14 cellular contexts compared by ENCODE assay signal in genomic region chr5:10367586-10367985, GRCh38. TPM values are rescaled to one million over a fixed set of nuclear protein-coding genes. Genes with fewer than 3 reads are reported as not detected.
DNase-seq lines count a peak whose midpoint lies in the region; ATAC-seq and TF ChIP-seq lines count a peak whose summit lies in the region.
"Had no signal": no experiment of that assay in that cellular context is flagged by ENCODE, and none has a peak within 500 bp of the region (broad histone marks: within the 10 kb centered on the region; RNA-seq: fewer than 3 reads in every experiment).

No MANE protein-coding gene starts in this region.

- intact Hi-C loops in ascending aorta (cut with DNase I), result no loop called here
- intact Hi-C loops in PC-9 (cut with micrococcal nuclease; ENCODE audit: unreplicated experiment), result loop anchor here (2.0 to 5.0 kb wide), 2 partner anchors 15 to 185 kb away; partner anchors contain the start of gene MARCHF6

- ATAC-seq in HG03354 (IDR thresholded peaks at IDR 0.05; ENCODE audit: poor library complexity, severe bottlenecking, unreplicated experiment), result no peak
- ATAC-seq: CD8-positive, alpha-beta T cell had no signal

- CTCF ChIA-PET in PC-9 (lab: Charles Lee), result interaction anchor here (0.6 to 1.1 kb wide), 3 partner anchors 9 to 533 kb away, joined by 3 to 5 read pairs (median 4); no protein-coding TSS in a partner anchor

- peaks cover 100% of the 10 kb centered on the region for H3K79me2 ChIP-seq in GM23248 (ENCODE audit: insufficient read depth)
- peaks cover 100% of the 10 kb centered on the region for H3K79me2 ChIP-seq in PC-9 (ENCODE audit: low read depth)

- H3K27ac ChIP-seq in GM23248 (peak overlapping the region; percentile 53), ascending aorta (peak overlapping the region; percentile 21 to 49), PC-9 (no peak overlapping the region)
- H3K27ac ChIP-seq: KMS-11 had no signal

- in situ Hi-C loops in GM23248 (cut with MboI), result no loop called here

- WGBS in GM23248 (ENCODE audit: low coverage in 1 of 2, low lambda C conversion rate in 2 of 2, missing lambda C conversion rate in 2 of 2), 2 experiments, result 56 to 63% methylated on average over 1 of the region's 1 CpG

- H3K9me3 ChIP-seq in GM23248 (ENCODE audit: low read depth) (no peaks in the 10 kb centered on the region), ascending aorta (no peaks in the 10 kb centered on the region), PC-9 (ENCODE audit: insufficient read depth, low read depth) (no peaks in the 10 kb centered on the region)

- H3K4me3 ChIP-seq in AG10803 (ENCODE audit: low read length) (no peak overlapping the region), GM23248 (no peak overlapping the region), ascending aorta (no peak overlapping the region), PC-9 (no peak overlapping the region)

- DNase-seq in AG10803 (ENCODE audit: low read depth) (peak; percentile 68), GM23248 (peak; percentile 7), ascending aorta (ENCODE audit: low spot score in 2 of 2) (no peak), glomerular visceral epithelial cell (ENCODE audit: extremely low spot score) (peak; percentile 25), PC-9 (no peak), COLO829 (ENCODE audit: low spot score) (no peak), NCI-H774 (lab: John Stamatoyannopoulos, UW) (no peak)
- DNase-seq: CD8-positive, alpha-beta T cell; NCI-H1930; NCI-H2171 treated with DMSO at 0.1 percent for 48 hours; RPMI8226 had no signal

- H2AFZ ChIP-seq in GM23248, result no peak overlapping the region
- H2AFZ ChIP-seq in PC-9, result no peak overlapping the region

- H3K36me3 ChIP-seq in GM23248 (ENCODE audit: low read depth), result no peaks in the 10 kb centered on the region
- H3K36me3 ChIP-seq in ascending aorta, result no peaks in the 10 kb centered on the region
- peaks cover 17% of the 10 kb centered on the region; the same call in 1 of the 2 replicates for H3K36me3 ChIP-seq in PC-9 (ENCODE audit: low read depth)

- H3K4me2 ChIP-seq in GM23248 (ENCODE audit: unreplicated experiment) (peak overlapping the region; percentile 84), PC-9 (no peak overlapping the region)
- H3K4me2 ChIP-seq: KMS-11 had no signal

- peaks cover 31% of the 10 kb centered on the region; the same call in 1 of the 2 replicates for H4K20me1 ChIP-seq in GM23248 (ENCODE audit: insufficient read depth)
- peaks cover 92% of the 10 kb centered on the region for H4K20me1 ChIP-seq in PC-9 (ENCODE audit: insufficient read depth)

- H3K4me1 ChIP-seq in GM23248 (ENCODE audit: insufficient read depth), result peaks cover 27% of the 10 kb centered on the region
- peaks cover 0 to 20% of the 10 kb centered on the region in 2 donors for H3K4me1 ChIP-seq in ascending aorta
- 0 out of 2 replicates have a peak, but pooled peaks cover 19% of the 10 kb centered on the region for H3K4me1 ChIP-seq in PC-9 (replicated peaks; ENCODE audit: insufficient read depth)

- TF ChIP-seq CTCF in AG10803 (conservative IDR thresholded peaks at IDR 0.05; ENCODE audit: low read length), result no peak
- TF ChIP-seq CTCF in ascending aorta (IDR thresholded peaks at IDR 0.05), result no peak
- no peak for TF ChIP-seq CTCF in PC-9 (conservative IDR thresholded peaks at IDR 0.05)

- H3K9ac ChIP-seq in GM23248, result no peak overlapping the region
- H3K9ac ChIP-seq: KMS-11 had no signal

- no peaks in the 10 kb centered on the region for H3K9me2 ChIP-seq in GM23248 (ENCODE audit: insufficient read depth)
- no peaks in the 10 kb centered on the region for H3K9me2 ChIP-seq in PC-9 (ENCODE audit: insufficient read depth)

- H3F3A ChIP-seq in GM23248 (ENCODE audit: insufficient read depth), result peaks cover 13% of the 10 kb centered on the region
- peaks cover 18% of the 10 kb centered on the region for H3F3A ChIP-seq in PC-9 (ENCODE audit: insufficient read depth, low read depth)

- H3K27me3 ChIP-seq in GM23248 (replicated peaks; ENCODE audit: insufficient read depth), result no peaks in the 10 kb centered on the region
- no peaks in the 10 kb centered on the region for H3K27me3 ChIP-seq in ascending aorta
- no peaks in the 10 kb centered on the region for H3K27me3 ChIP-seq in PC-9 (ENCODE audit: insufficient read depth, low read depth)

- BruUV-seq in PC-9 (replicated peaks; lab: Mats Ljungman, UMichigan), result no TSS peak

- POLR2A ChIA-PET in PC-9 (lab: Charles Lee; ENCODE audit: unreplicated experiment), result interaction anchor here (0.9 kb wide), 1 partner anchor 14 kb away, joined by 4 read pairs; the partner anchor contains the start of gene MARCHF6

RNA-seq across cellular contexts. Expression of gene MARCHF6, which starts 14.1 kb away (rescaled TPM):
- total RNA-seq in GM23248 (2014; rRNA removed; shearing (Covaris generic)), result 44.9 and 56.4 TPM in 2 replicates
- polyA plus RNA-seq in GM23248 (2016; fragmentation: Nextera tagmentation; extraction: Ambion mirVana), result 97.5 and 105 TPM in 2 replicates
- total RNA-seq in ascending aorta (47.0 TPM), PC-9 (2021) (283 and 364 TPM in 2 replicates)

RNA-seq across cellular contexts. Expression of gene CMBL, which starts 59.9 kb away (rescaled TPM):
- 4.0 and 4.2 TPM in 2 replicates for total RNA-seq in GM23248 (2014; rRNA removed; shearing (Covaris generic))
- polyA plus RNA-seq in GM23248 (2016; fragmentation: Nextera tagmentation; extraction: Ambion mirVana), result 14.6 and 16.0 TPM in 2 replicates
- total RNA-seq in ascending aorta (0.75 TPM), PC-9 (2021) (286 and 294 TPM in 2 replicates)
- total RNA-seq: CD8-positive, alpha-beta T cell; SK-MEL-5 had no signal

Comparison
In these comparisons a context has a peak if more than half of its experiments do, and no peak if none do; other contexts are left out.
1. DNase-seq: peak in AG10803 (single experiment), GM23248 (single experiment) and glomerular visceral epithelial cell (single experiment); none in ascending aorta (0 of 2), PC-9 (0 of 2), COLO829 (single experiment) and NCI-H774 (single experiment).
2. RNA of gene CMBL, which starts 59.9 kb away (total RNA-seq): 286 to 294 TPM in PC-9; 4.0 to 4.2 TPM in GM23248 and 0.75 TPM in ascending aorta (single experiment); every median in the first group is over 10 times any median in the second.